ENCODE assay signal across 6 cellular contexts in genomic region chr2:95648894-95649544, GRCh38. TPM values are rescaled to one million over a fixed set of nuclear protein-coding genes. Genes with fewer than 3 reads are reported as not detected.
"Had no signal": no experiment of that assay in that cellular context is flagged by ENCODE, and none has a peak within 500 bp of the region (broad histone marks: within the 10 kb centered on the region; RNA-seq: fewer than 3 reads in every experiment).

No MANE protein-coding gene starts in this region.

RNA-seq across cellular contexts. Expression of gene TRIM43, which starts 57.2 kb away (rescaled TPM):
- total RNA-seq: LHCN-M2, MCF 10A, PC-3, Peyer's patch, Right ventricle myocardium superior, SJSA1 had no signal
